ENCODE assay signal across 18 cellular contexts in genomic region chr20:61978491-61978890, GRCh38.
A peak's percentile ranks its signal among the peaks of the same experiment; 100 is the strongest.
DNase-seq lines count a peak whose midpoint lies in the region; ATAC-seq, FAIRE-seq and TF ChIP-seq lines count a peak whose summit lies in the region.
"Had no signal": no experiment of that assay in that cellular context is flagged by ENCODE, and none has a peak within 500 bp of the region (broad histone marks: within the 10 kb centered on the region; RNA-seq: fewer than 3 reads in every experiment).

No MANE protein-coding gene starts in this region.

- no peak overlapping the region for H2AFZ ChIP-seq in OCI-LY7 (ENCODE audit: low read length)
- no peak overlapping the region for H2AFZ ChIP-seq in GM23338

- peaks cover 22% of the 10 kb centered on the region for H3K36me3 Mint-ChIP-seq in GM23338 (ENCODE audit: low read depth)
- H3K36me3 Mint-ChIP-seq in Caco-2 (ENCODE audit: insufficient read depth, unreplicated experiment): peaks cover 61% of the 10 kb centered on the region

- FAIRE-seq in HTR-8/SVneo (lab: Jason Lieb, UNC): peak; percentile 44
- FAIRE-seq: G401.6, GM12892, H1 had no signal

- BruUV-seq in OCI-LY7 (replicated peaks; lab: Mats Ljungman, UMichigan): no TSS peak
- no TSS peak for BruUV-seq in Caco-2 (replicated peaks; lab: Mats Ljungman, UMichigan)

- no peak for DNase-seq in HTR-8/SVneo (ENCODE audit: insufficient read length, low spot score)
- peak; percentile 11 to 47 for DNase-seq in left lung
- DNase-seq in sciatic nerve (ENCODE audit: low spot score): peak; percentile 32
- DNase-seq in OCI-LY7 (ENCODE audit: low spot score): no peak
- no peak for DNase-seq in GM23338 (ENCODE audit: low spot score)
- DNase-seq in mucosa of descending colon: no peak
- DNase-seq in Caco-2: no peak
- DNase-seq: C1 segment of cervical spinal cord; CD4-positive, alpha-beta memory T cell; COR-L47; DMS153; DND-41; H7; HCEC 1CT had no signal

- H3K79me2 ChIP-seq in OCI-LY7 (ENCODE audit: insufficient read depth, low read depth, low read length) (no peaks in the 10 kb centered on the region), GM23338 (replicated peaks; ENCODE audit: insufficient read depth) (peaks cover 7% of the 10 kb centered on the region)

- no peaks in the 10 kb centered on the region for H3K9me3 ChIP-seq in HEK293 (ENCODE audit: control insufficient read depth, insufficient read depth, low read depth, low read length)
- H3K9me3 ChIP-seq in left lung: no peaks in the 10 kb centered on the region
- H3K9me3 ChIP-seq in OCI-LY7 (ENCODE audit: low read length): no peaks in the 10 kb centered on the region
- no peaks in the 10 kb centered on the region for H3K9me3 ChIP-seq in mucosa of descending colon
- H3K9me3 ChIP-seq in Caco-2: no peaks in the 10 kb centered on the region

- no peak for TF ChIP-seq CTCF in HEK293 (tag by site-specific recombination; IDR thresholded peaks at IDR 0.05)
- TF ChIP-seq CTCF in left lung (IDR thresholded peaks at IDR 0.05): no peak
- no peak for TF ChIP-seq CTCF in OCI-LY7 (conservative IDR thresholded peaks at IDR 0.05; ENCODE audit: low read length)
- no peak for TF ChIP-seq CTCF in GM23338 (conservative IDR thresholded peaks at IDR 0.05; ENCODE audit: low read depth in 2 of 2)
- no peak for TF ChIP-seq CTCF in mucosa of descending colon (IDR thresholded peaks at IDR 0.05)
- no peak for TF ChIP-seq CTCF in Caco-2 (IDR thresholded peaks at IDR 0.05; ENCODE audit: insufficient read depth in 1 of 2, low read depth in 1 of 2, low read length in 1 of 2, severe bottlenecking in 1 of 2, unreplicated experiment in 1 of 2)

- intact Hi-C loops in left lung (cut with DNase I): no loop called here
- intact Hi-C loops in sciatic nerve (cut with DNase I): no loop called here
- intact Hi-C loops in OCI-LY7 (cut with micrococcal nuclease; ENCODE audit: unreplicated experiment): no loop called here
- intact Hi-C loops in mucosa of descending colon (cut with DNase I, micrococcal nuclease): no loop called here
- intact Hi-C loops in Caco-2 (cut with micrococcal nuclease; ENCODE audit: unreplicated experiment): no loop called here

- peaks cover 11% of the 10 kb centered on the region for H3K4me1 Mint-ChIP-seq in GM23338
- no peaks in the 10 kb centered on the region for H3K4me1 Mint-ChIP-seq in Caco-2 (ENCODE audit: low read depth, unreplicated experiment)

- no peak overlapping the region for H3K4me3 ChIP-seq in HEK293 (ENCODE audit: low read depth, low read length)
- H3K4me3 ChIP-seq in left lung: no peak overlapping the region
- H3K4me3 ChIP-seq in OCI-LY7 (ENCODE audit: low read depth, low read length, poor library complexity, severe bottlenecking): no peak overlapping the region
- H3K4me3 ChIP-seq in GM23338: no peak overlapping the region
- no peak overlapping the region for H3K4me3 ChIP-seq in mucosa of descending colon
- H3K4me3 ChIP-seq in Caco-2 (ENCODE audit: low read depth, low read length): no peak overlapping the region

- H3K27ac ChIP-seq in HEK293 (ENCODE audit: extremely low read depth, low read depth, low read length) (no peak overlapping the region), left lung (no peak overlapping the region), OCI-LY7 (ENCODE audit: low read depth, low read length, poor library complexity, severe bottlenecking) (no peak overlapping the region), GM23338 (ENCODE audit: low read depth) (no peak overlapping the region)

- H3K27me3 ChIP-seq in left lung (no peaks in the 10 kb centered on the region), GM23338 (ENCODE audit: insufficient read depth) (no peaks in the 10 kb centered on the region), Caco-2 (replicated peaks; ENCODE audit: control insufficient read depth, insufficient read depth, low read length) (no peaks in the 10 kb centered on the region)

- H3K4me2 ChIP-seq in OCI-LY7 (ENCODE audit: low read length) (no peak overlapping the region), GM23338 (no peak overlapping the region)

- H3K4me3 Mint-ChIP-seq in GM23338 (no peak overlapping the region), Caco-2 (ENCODE audit: unreplicated experiment) (no peak overlapping the region)
- H3K4me3 Mint-ChIP-seq: CD4-positive, alpha-beta memory T cell had no signal

- H3K9me3 Mint-ChIP-seq in GM23338: no peaks in the 10 kb centered on the region; the same call in 2 of the 3 replicates
- no peaks in the 10 kb centered on the region for H3K9me3 Mint-ChIP-seq in Caco-2 (ENCODE audit: unreplicated experiment)

- H3K27ac Mint-ChIP-seq in GM23338 (no peak overlapping the region), Caco-2 (ENCODE audit: unreplicated experiment) (no peak overlapping the region)
- H3K27ac Mint-ChIP-seq: CD4-positive, alpha-beta memory T cell had no signal

- H4K20me1 ChIP-seq in OCI-LY7 (ENCODE audit: insufficient read depth, low read length) (no peaks in the 10 kb centered on the region), GM23338 (replicated peaks; ENCODE audit: insufficient read depth) (peaks cover 13% of the 10 kb centered on the region)

- H3K9me2 ChIP-seq in OCI-LY7 (ENCODE audit: insufficient read depth, low read length) (no peaks in the 10 kb centered on the region), GM23338 (ENCODE audit: insufficient read depth) (no peaks in the 10 kb centered on the region)

- CTCF ChIA-PET in HEK293 (lab: Yijun Ruan, JAX) (no interaction called here), OCI-LY7 (lab: Charles Lee; ENCODE audit: unreplicated experiment) (no interaction called here), Caco-2 (lab: Charles Lee) (no interaction called here)

- POLR2A ChIA-PET in HEK293 (lab: Yijun Ruan, JAX) (no interaction called here), OCI-LY7 (lab: Charles Lee) (no interaction called here), Caco-2 (lab: Charles Lee) (no interaction called here)

- H3K4me1 ChIP-seq in HEK293 (ENCODE audit: control insufficient read depth, insufficient read depth, low read length): no peaks in the 10 kb centered on the region
- peaks cover 0 to 9% of the 10 kb centered on the region in 2 donors for H3K4me1 ChIP-seq in left lung
- no peaks in the 10 kb centered on the region for H3K4me1 ChIP-seq in OCI-LY7 (ENCODE audit: insufficient read depth, low read length, poor library complexity, severe bottlenecking)
- H3K4me1 ChIP-seq in GM23338 (ENCODE audit: insufficient read depth): no peaks in the 10 kb centered on the region; the same call in 1 of the 2 replicates
- no peaks in the 10 kb centered on the region for H3K4me1 ChIP-seq in mucosa of descending colon (ENCODE audit: low read depth)
- no peaks in the 10 kb centered on the region for H3K4me1 ChIP-seq in Caco-2

- no peak for ATAC-seq in left lung
- no peak for ATAC-seq in sciatic nerve
- no peak for ATAC-seq in GM23338
- ATAC-seq in mucosa of descending colon: no peak

- H3K36me3 ChIP-seq in HEK293 (ENCODE audit: control insufficient read depth in 2 of 2, insufficient read depth in 1 of 2, low read length in 2 of 2) (peaks cover 0 to 36% of the 10 kb centered on the region in 2 experiments; a peak in 1 of 3 replicates), left lung (peaks cover 0 to 67% of the 10 kb centered on the region in 2 donors), OCI-LY7 (ENCODE audit: insufficient read depth, low read length) (peaks cover 37% of the 10 kb centered on the region), GM23338 (ENCODE audit: insufficient read depth) (no peaks in the 10 kb centered on the region), mucosa of descending colon (ENCODE audit: low read depth) (no peaks in the 10 kb centered on the region), Caco-2 (ENCODE audit: control insufficient read depth, insufficient read depth, low read length) (peaks cover 4% of the 10 kb centered on the region; the same call in 1 of the 2 replicates)

- H3K27me3 Mint-ChIP-seq in GM23338 (ENCODE audit: insufficient read depth, low read depth, poor library complexity) (peaks cover 16% of the 10 kb centered on the region), Caco-2 (ENCODE audit: insufficient read depth, unreplicated experiment) (no peaks in the 10 kb centered on the region)
- H3K27me3 Mint-ChIP-seq: CD4-positive, alpha-beta memory T cell had no signal

- no peaks in the 10 kb centered on the region for H3F3A ChIP-seq in GM23338 (replicated peaks; ENCODE audit: low read depth)

TF ChIP-seq in HEK293, 187 proteins besides CTCF, POLR2A, EP300 and RAD21:
- TF ChIP-seq ZNF776 (tag by site-specific recombination; IDR thresholded peaks at IDR 0.05; ENCODE audit: borderline replicate concordance) (no peak), EGR2 (tag by site-specific recombination; IDR thresholded peaks at IDR 0.05; ENCODE audit: low read depth) (peak; percentile 11; the same call in 1 of the 2 replicates)

TF ChIP-seq in GM23338, 12 proteins besides CTCF, POLR2A, EP300 and RAD21:
- TF ChIP-seq ZNF114 (CRISPR knock-in tag; IDR thresholded peaks at IDR 0.05) (no peak), STAT1 (IDR thresholded peaks at IDR 0.05; ENCODE audit: unreplicated experiment) (no peak), CREB1 (CRISPR knock-in tag; IDR thresholded peaks at IDR 0.05; ENCODE audit: low read depth) (no peak)
TF ChIP-seq in GM23338: peak in this region for 0.

Comparison
In these comparisons a context has a peak if more than half of its experiments do, and no peak if none do; other contexts are left out.
1. DNase-seq: peak in left lung (2 of 2) and sciatic nerve (single experiment); none in HTR-8/SVneo (single experiment), OCI-LY7 (single experiment), GM23338 (single experiment), mucosa of descending colon (0 of 3) and Caco-2 (0 of 2).